ENCODE assay signal across 1 cellular context in genomic region chr17:48997103-48997826, GRCh38.
TF ChIP-seq lines count a peak whose summit lies in the region.

Gene IGF2BP1, plus strand, starts transcription at chr17:48997385. Its CDS starts 361 bp downstream, at chr17:48997746.

TF ChIP-seq in K562, 482 proteins besides CTCF, POLR2A, EP300 and RAD21 (continued from another document and continues in another):
- TF ChIP-seq PYGO2 (tag; IDR thresholded peaks at IDR 0.05) (no peak), NR2C2 (CRISPR knock-in tag; IDR thresholded peaks at IDR 0.05) (no peak), NR2C2 (tag; IDR thresholded peaks at IDR 0.05) (no peak), ARID4B (CRISPR knock-in tag; IDR thresholded peaks at IDR 0.05) (peak; percentile 58; the same call in 1 of the 2 replicates), HSF4 (CRISPR knock-in tag; IDR thresholded peaks at IDR 0.05; ENCODE audit: borderline replicate concordance) (no peak), NCOR1 (IDR thresholded peaks at IDR 0.05) (peak; percentile 20; the same call in 1 of the 2 replicates), ZNF133 (CRISPR knock-in tag; IDR thresholded peaks at IDR 0.05) (no peak), MYBL2 (IDR thresholded peaks at IDR 0.05; ENCODE audit: low read depth) (no peak), MYBL2 (CRISPR knock-in tag; IDR thresholded peaks at IDR 0.05; ENCODE audit: borderline replicate concordance) (no peak), CXXC5 (CRISPR knock-in tag; IDR thresholded peaks at IDR 0.05) (peak; percentile 48; the same call in 1 of the 2 replicates), ZNF318 (IDR thresholded peaks at IDR 0.05; ENCODE audit: borderline replicate concordance in 1 of 2, low read depth in 1 of 2) (no peak), ZNF174 (CRISPR knock-in tag; IDR thresholded peaks at IDR 0.05) (no peak), LEF1 (IDR thresholded peaks at IDR 0.05) (no peak), FOSL1 (tag; conservative IDR thresholded peaks at IDR 0.05) (peak; percentile 24; the same call in 1 of the 2 replicates), TRIM24 (IDR thresholded peaks at IDR 0.05) (no peak), PCBP2 (IDR thresholded peaks at IDR 0.05; ENCODE audit: low read depth, low read length, poor library complexity, severe bottlenecking) (no peak), ZNF583 (CRISPR knock-in tag; IDR thresholded peaks at IDR 0.05) (no peak), BDP1 (IDR thresholded peaks at IDR 0.05; ENCODE audit: insufficient read depth, insufficient read length) (no peak), RHOXF2B (CRISPR knock-in tag; conservative IDR thresholded peaks at IDR 0.05) (no peak), ZFPM2 (CRISPR knock-in tag; IDR thresholded peaks at IDR 0.05) (no peak), FOS (IDR thresholded peaks at IDR 0.05; ENCODE audit: extremely low read depth, insufficient read length) (no peak), ZBTB8A (IDR thresholded peaks at IDR 0.05; ENCODE audit: partially characterized antibody) (no peak), PML (IDR thresholded peaks at IDR 0.05; ENCODE audit: low read length) (0 out of 2 replicates have a peak, but pooled peaks have one; percentile 8), EGR1 (conservative IDR thresholded peaks at IDR 0.05) (no peak), HDAC8 (tag; IDR thresholded peaks at IDR 0.05) (no peak), CHD4 (IDR thresholded peaks at IDR 0.05; ENCODE audit: insufficient read depth, insufficient replicate concordance, low read depth, low read length, poor library complexity, severe bottlenecking) (no peak), ARID3A (IDR thresholded peaks at IDR 0.05; ENCODE audit: borderline replicate concordance, low read depth, low read length) (no peak), ETV6 (IDR thresholded peaks at IDR 0.05; ENCODE audit: borderline replicate concordance in 1 of 2, low read depth in 2 of 2, low read length in 1 of 2) (0 out of 4 replicates have a peak, but pooled peaks of 1 of the 2 experiments have one; percentile 36), ETV6 (CRISPR knock-in tag; IDR thresholded peaks at IDR 0.05; ENCODE audit: borderline replicate concordance) (no peak), ZNF830 (CRISPR knock-in tag; IDR thresholded peaks at IDR 0.05) (no peak), CCAR2 (IDR thresholded peaks at IDR 0.05; ENCODE audit: low read depth, low read length) (no peak), GATAD2A (IDR thresholded peaks at IDR 0.05) (0 out of 2 replicates have a peak, but pooled peaks have one; percentile 27), SNIP1 (IDR thresholded peaks at IDR 0.05; ENCODE audit: low read depth) (no peak), CSDE1 (IDR thresholded peaks at IDR 0.05) (no peak), NR2F6 (CRISPR knock-in tag; IDR thresholded peaks at IDR 0.05) (no peak), TEAD4 (IDR thresholded peaks at IDR 0.05; ENCODE audit: low read length) (no peak), TEAD4 (CRISPR knock-in tag; IDR thresholded peaks at IDR 0.05; ENCODE audit: borderline replicate concordance) (no peak), RBM25 (IDR thresholded peaks at IDR 0.05; ENCODE audit: low read depth, low read length, severe bottlenecking) (no peak)
- TF ChIP-seq, protein P1, sequence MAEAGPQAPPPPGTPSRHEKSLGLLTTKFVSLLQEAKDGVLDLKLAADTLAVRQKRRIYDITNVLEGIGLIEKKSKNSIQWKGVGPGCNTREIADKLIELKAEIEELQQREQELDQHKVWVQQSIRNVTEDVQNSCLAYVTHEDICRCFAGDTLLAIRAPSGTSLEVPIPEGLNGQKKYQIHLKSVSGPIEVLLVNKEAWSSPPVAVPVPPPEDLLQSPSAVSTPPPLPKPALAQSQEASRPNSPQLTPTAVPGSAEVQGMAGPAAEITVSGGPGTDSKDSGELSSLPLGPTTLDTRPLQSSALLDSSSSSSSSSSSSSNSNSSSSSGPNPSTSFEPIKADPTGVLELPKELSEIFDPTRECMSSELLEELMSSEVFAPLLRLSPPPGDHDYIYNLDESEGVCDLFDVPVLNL (CRISPR knock-in tag; IDR thresholded peaks at IDR 0.05; ENCODE audit: low read depth), result no peak
- TF ChIP-seq, protein P2, sequence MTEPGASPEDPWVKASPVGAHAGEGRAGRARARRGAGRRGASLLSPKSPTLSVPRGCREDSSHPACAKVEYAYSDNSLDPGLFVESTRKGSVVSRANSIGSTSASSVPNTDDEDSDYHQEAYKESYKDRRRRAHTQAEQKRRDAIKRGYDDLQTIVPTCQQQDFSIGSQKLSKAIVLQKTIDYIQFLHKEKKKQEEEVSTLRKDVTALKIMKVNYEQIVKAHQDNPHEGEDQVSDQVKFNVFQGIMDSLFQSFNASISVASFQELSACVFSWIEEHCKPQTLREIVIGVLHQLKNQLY (CRISPR knock-in tag; conservative IDR thresholded peaks at IDR 0.05), result no peak
- TF ChIP-seq, protein P3, sequence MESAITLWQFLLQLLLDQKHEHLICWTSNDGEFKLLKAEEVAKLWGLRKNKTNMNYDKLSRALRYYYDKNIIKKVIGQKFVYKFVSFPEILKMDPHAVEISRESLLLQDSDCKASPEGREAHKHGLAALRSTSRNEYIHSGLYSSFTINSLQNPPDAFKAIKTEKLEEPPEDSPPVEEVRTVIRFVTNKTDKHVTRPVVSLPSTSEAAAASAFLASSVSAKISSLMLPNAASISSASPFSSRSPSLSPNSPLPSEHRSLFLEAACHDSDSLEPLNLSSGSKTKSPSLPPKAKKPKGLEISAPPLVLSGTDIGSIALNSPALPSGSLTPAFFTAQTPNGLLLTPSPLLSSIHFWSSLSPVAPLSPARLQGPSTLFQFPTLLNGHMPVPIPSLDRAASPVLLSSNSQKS (CRISPR knock-in tag; IDR thresholded peaks at IDR 0.05), result no peak
- TF ChIP-seq, protein P4, sequence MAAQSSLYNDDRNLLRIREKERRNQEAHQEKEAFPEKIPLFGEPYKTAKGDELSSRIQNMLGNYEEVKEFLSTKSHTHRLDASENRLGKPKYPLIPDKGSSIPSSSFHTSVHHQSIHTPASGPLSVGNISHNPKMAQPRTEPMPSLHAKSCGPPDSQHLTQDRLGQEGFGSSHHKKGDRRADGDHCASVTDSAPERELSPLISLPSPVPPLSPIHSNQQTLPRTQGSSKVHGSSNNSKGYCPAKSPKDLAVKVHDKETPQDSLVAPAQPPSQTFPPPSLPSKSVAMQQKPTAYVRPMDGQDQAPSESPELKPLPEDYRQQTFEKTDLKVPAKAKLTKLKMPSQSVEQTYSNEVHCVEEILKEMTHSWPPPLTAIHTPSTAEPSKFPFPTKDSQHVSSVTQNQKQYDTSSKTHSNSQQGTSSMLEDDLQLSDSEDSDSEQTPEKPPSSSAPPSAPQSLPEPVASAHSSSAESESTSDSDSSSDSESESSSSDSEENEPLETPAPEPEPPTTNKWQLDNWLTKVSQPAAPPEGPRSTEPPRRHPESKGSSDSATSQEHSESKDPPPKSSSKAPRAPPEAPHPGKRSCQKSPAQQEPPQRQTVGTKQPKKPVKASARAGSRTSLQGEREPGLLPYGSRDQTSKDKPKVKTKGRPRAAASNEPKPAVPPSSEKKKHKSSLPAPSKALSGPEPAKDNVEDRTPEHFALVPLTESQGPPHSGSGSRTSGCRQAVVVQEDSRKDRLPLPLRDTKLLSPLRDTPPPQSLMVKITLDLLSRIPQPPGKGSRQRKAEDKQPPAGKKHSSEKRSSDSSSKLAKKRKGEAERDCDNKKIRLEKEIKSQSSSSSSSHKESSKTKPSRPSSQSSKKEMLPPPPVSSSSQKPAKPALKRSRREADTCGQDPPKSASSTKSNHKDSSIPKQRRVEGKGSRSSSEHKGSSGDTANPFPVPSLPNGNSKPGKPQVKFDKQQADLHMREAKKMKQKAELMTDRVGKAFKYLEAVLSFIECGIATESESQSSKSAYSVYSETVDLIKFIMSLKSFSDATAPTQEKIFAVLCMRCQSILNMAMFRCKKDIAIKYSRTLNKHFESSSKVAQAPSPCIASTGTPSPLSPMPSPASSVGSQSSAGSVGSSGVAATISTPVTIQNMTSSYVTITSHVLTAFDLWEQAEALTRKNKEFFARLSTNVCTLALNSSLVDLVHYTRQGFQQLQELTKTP (IDR thresholded peaks at IDR 0.05; ENCODE audit: low read depth in 1 of 2, partially characterized antibody in 2 of 2), result no peak
- TF ChIP-seq, protein P5, sequence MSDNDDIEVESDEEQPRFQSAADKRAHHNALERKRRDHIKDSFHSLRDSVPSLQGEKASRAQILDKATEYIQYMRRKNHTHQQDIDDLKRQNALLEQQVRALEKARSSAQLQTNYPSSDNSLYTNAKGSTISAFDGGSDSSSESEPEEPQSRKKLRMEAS (CRISPR knock-in tag; IDR thresholded peaks at IDR 0.05), result peak; percentile 29; the same call in 1 of the 2 replicates
